ENCODE assay signal across 8 cellular contexts in the genomic region with DNA sequence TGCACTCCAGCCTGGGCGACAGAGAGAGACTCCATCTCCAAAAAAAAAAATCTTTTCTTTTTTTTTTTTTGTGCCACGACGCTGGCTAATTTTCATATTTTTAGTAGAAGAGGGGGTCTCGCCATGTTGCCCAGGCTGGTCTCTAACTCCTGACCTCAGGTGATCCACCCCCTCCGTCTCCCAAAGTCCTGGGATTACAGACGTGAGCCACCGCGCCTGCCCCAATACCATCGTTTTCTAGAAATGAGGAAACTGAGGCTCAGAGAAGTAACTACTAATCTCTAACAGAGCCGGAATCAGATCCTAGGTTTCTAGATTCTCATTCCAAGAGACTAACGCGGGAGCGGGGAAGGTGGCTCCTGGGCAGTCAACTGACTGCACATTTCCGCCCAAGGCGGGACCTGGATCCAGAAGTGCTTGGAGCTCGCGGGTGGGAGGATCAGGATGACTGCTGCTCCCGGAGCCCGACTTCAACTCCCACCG. TPM values are rescaled to one million over a fixed set of nuclear protein-coding genes. Genes with fewer than 3 reads are reported as not detected.
A peak's percentile ranks its signal among the peaks of the same experiment; 100 is the strongest.
DNase-seq lines count a peak whose midpoint lies in the region; ATAC-seq and TF ChIP-seq lines count a peak whose summit lies in the region.

No MANE protein-coding gene starts in this region.

- ATAC-seq in GM19438 (IDR thresholded peaks at IDR 0.05; ENCODE audit: low read depth, unreplicated experiment): peak; percentile 30

- peaks cover 5% of the 10 kb centered on the region; the same call in 1 of the 2 replicates for H3K36me3 ChIP-seq in BLaER1

- no peaks in the 10 kb centered on the region for H3K9me3 Mint-ChIP-seq in type B pancreatic cell

- peaks cover 30% of the 10 kb centered on the region for H3K4me1 ChIP-seq in BLaER1

- H3K9me3 ChIP-seq in BLaER1: no peaks in the 10 kb centered on the region

- no peaks in the 10 kb centered on the region for H3K36me3 Mint-ChIP-seq in type B pancreatic cell

- H3K4me1 Mint-ChIP-seq in type B pancreatic cell (ENCODE audit: unreplicated experiment): peaks cover 19% of the 10 kb centered on the region

- peak overlapping the region; percentile 93 for H3K4me2 ChIP-seq in BLaER1

- intact Hi-C loops in lower leg skin (cut with DNase I; ENCODE audit: low total_unique reads): no loop called here

- TF ChIP-seq POLR2A in NB4 (IDR thresholded peaks at IDR 0.05; ENCODE audit: extremely low read depth, insufficient read length) (no peak), lower leg skin (IDR thresholded peaks at IDR 0.05) (no peak)

- H3K27me3 Mint-ChIP-seq in type B pancreatic cell: peaks cover 3% of the 10 kb centered on the region

- H3K27ac ChIP-seq in BLaER1: peak overlapping the region; percentile 84

- peak overlapping the region; percentile 80 for H3K9ac ChIP-seq in BLaER1

- H3K27me3 ChIP-seq in BLaER1: no peaks in the 10 kb centered on the region

- WGBS in lower leg skin, 2 donors: 0 to 1% methylated on average over 17 to 20 of the region's 20 CpGs

- H3K4me3 ChIP-seq in BLaER1 (peak overlapping the region; percentile 76), NB4 (ENCODE audit: low read depth, low read length) (peak overlapping the region; percentile 77), cardiac fibroblast (replicated peaks in 1 of 2; ENCODE audit: low read depth in 2 of 2, low read length in 2 of 2) (peak overlapping the region; percentile 84 to 93), lower leg skin (ENCODE audit: low read depth, poor library complexity, severe bottlenecking) (peak overlapping the region; percentile 66)

- H3K4me3 Mint-ChIP-seq in type B pancreatic cell: peak overlapping the region; percentile 98

- peak overlapping the region; percentile 97 for H3K27ac Mint-ChIP-seq in type B pancreatic cell

- no peak for DNase-seq in NB4 (ENCODE audit: low read depth)
- peak in 1 of 2 donors; percentile 71 for DNase-seq in cardiac fibroblast (ENCODE audit: low read depth in 2 of 2)
- no peak for DNase-seq in lower leg skin (ENCODE audit: low spot score in 2 of 2)
- DNase-seq in type B pancreatic cell (ENCODE audit: extremely low spot score, unreplicated experiment): no peak
- DNase-seq in activated effector memory CD4-positive, alpha-beta T cell treated with anti-CD3 and anti-CD28 coated beads, Interleukin-2, amount 50 U/mL, for 16 hours: no peak
- DNase-seq in NCI-H146 treated with DMSO at 0.1 percent for 48 hours (lab: John Stamatoyannopoulos, UW; ENCODE audit: unreplicated experiment): no peak

- TF ChIP-seq CTCF in NB4 (IDR thresholded peaks at IDR 0.05; ENCODE audit: low read depth, low read length): no peak
- TF ChIP-seq CTCF in cardiac fibroblast (IDR thresholded peaks at IDR 0.05; ENCODE audit: low read depth, low read length): no peak
- no peak for TF ChIP-seq CTCF in lower leg skin (IDR thresholded peaks at IDR 0.05)
- TF ChIP-seq CTCF in type B pancreatic cell (conservative IDR thresholded peaks at IDR 0.05): no peak

- no peaks in the 10 kb centered on the region for H4K20me1 ChIP-seq in BLaER1

RNA-seq across cellular contexts. Expression of gene SSH3, which starts 13.6 kb away (rescaled TPM):
- total RNA-seq in lower leg skin: 10 to 100 TPM; 58.6 to 71.0 (median 62.0) TPM
- total RNA-seq in type B pancreatic cell (ENCODE audit: low replicate concordance): 32.0 and 40.9 TPM in 2 replicates

RNA-seq across cellular contexts. Expression of gene ANKRD13D, which starts 27.8 kb away (rescaled TPM):
- 10 to 100 TPM; 60.5 to 84.7 (median 72.8) TPM for total RNA-seq in lower leg skin
- 70.5 and 80.9 TPM in 2 replicates for total RNA-seq in type B pancreatic cell (ENCODE audit: low replicate concordance)

RNA-seq across cellular contexts. Expression of gene POLD4, which starts 36.4 kb away (rescaled TPM):
- total RNA-seq in lower leg skin (100 to 1,000 TPM in 1 of 4 donors, 10 to 100 TPM in 3; 82.3 to 126 (median 86.4) TPM), type B pancreatic cell (ENCODE audit: low replicate concordance) (15.0 and 29.4 TPM in 2 replicates)

RNA-seq across cellular contexts. Expression of gene GRK2, which starts 50.6 kb away (rescaled TPM):
- total RNA-seq in lower leg skin: 100 to 1,000 TPM in 3 of 4 donors, 10 to 100 TPM in 1; 81.1 to 127 (median 114) TPM
- 53.1 and 62.2 TPM in 2 replicates for total RNA-seq in type B pancreatic cell (ENCODE audit: low replicate concordance)

RNA-seq across cellular contexts. Expression of gene CLCF1, which starts 56.5 kb away (rescaled TPM):
- total RNA-seq in lower leg skin (1 to 10 TPM; 2.2 to 3.3 (median 2.5) TPM), type B pancreatic cell (ENCODE audit: low replicate concordance) (3.2 and 6.7 TPM in 2 replicates)
